Comparison of ENCODE assay signal across 9 cellular contexts in the genomic region with DNA sequence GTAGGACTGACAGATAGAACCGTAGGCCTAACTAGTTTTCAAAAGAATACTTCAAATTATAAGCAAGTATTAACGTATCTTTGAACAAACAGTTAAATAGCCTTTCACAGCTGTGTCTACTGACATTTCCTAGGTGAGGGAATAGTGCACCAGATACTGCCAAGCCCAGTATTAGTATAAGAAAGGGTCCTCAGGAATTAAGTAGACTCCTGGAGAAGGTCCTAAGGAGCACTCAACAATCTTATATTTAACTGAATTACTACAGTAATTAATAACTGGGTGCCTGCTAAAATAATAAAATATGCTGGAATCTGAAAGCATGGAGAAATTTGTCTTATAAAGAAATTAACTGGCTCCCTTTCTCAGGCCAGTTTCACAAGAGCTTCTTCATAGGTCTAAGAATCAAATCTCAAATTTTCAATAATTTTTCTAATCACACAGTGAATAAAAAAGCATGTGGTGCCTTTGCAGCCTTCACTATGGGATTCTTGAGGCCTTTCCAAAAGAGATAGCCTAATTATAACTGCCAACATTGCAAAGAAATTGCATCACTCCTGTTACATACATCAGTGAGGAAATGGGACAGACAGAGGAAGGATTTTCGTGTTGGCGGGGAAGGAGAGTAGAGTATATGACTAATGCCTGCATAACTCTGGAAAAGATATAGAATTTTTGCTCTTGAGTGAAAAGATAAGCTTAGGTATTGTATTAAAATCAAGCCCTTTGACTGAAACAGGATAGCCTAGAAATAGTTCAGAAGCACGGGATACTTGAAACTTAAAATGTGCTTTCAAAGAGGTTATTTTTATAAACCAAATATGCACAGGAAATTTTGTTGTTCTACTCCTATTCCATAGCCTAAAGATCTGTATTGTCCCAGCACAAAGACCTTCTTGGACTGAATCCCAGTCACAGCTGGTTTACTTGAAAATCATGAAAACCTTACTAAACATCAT.
A peak's percentile ranks its signal among the peaks of the same experiment; 100 is the strongest.
DNase-seq lines count a peak whose midpoint lies in the region; ATAC-seq and TF ChIP-seq lines count a peak whose summit lies in the region.
"Had no signal": no experiment of that assay in that cellular context is flagged by ENCODE, and none has a peak within 500 bp of the region (broad histone marks: within the 10 kb centered on the region; RNA-seq: fewer than 3 reads in every experiment).

No MANE protein-coding gene starts in this region.

- no peaks in the 10 kb centered on the region for H3K9me3 ChIP-seq in tibial artery
- H3K9me3 ChIP-seq: lower lobe of right lung had no signal

- H3K36me3 ChIP-seq in tibial artery: no peaks in the 10 kb centered on the region
- H3K36me3 ChIP-seq: lower lobe of right lung had no signal

- ATAC-seq in GM21360 (IDR thresholded peaks at IDR 0.05; ENCODE audit: unreplicated experiment): no peak

- H3K4me3 ChIP-seq in foreskin fibroblast (ENCODE audit: low read depth in 1 of 2, low read length in 2 of 2) (no peak overlapping the region), tibial artery (no peak overlapping the region)
- H3K4me3 ChIP-seq: lower lobe of right lung had no signal

- TF ChIP-seq CTCF in foreskin fibroblast (IDR thresholded peaks at IDR 0.05; ENCODE audit: low read depth, low read length): no peak
- TF ChIP-seq CTCF in tibial artery (IDR thresholded peaks at IDR 0.05): no peak

- H3K4me1 ChIP-seq in tibial artery: peaks cover 0 to 13% (median 4%) of the 10 kb centered on the region in 4 donors

- DNase-seq in HS-5 (ENCODE audit: low read depth) (peak; percentile 92), SW480 (ENCODE audit: low spot score) (peak; percentile 63), foreskin fibroblast (peak; percentile 85 to 94), stromal cell of bone marrow (ENCODE audit: low read depth) (peak; percentile 61), tibial artery (no peak), NCI-H1417 (lab: John Stamatoyannopoulos, UW) (no peak)
- DNase-seq: lower lobe of right lung, NCI-H2029 treated with DMSO at 0.1 percent for 48 hours had no signal

- no peaks in the 10 kb centered on the region for H3K27me3 ChIP-seq in tibial artery

- no peak overlapping the region for H3K27ac ChIP-seq in tibial artery
- H3K27ac ChIP-seq: lower lobe of right lung had no signal

- intact Hi-C loops in tibial artery (cut with DNase I; ENCODE audit: low total_unique reads): no loop called here

Comparison
In these comparisons a context has a peak if more than half of its experiments do, and no peak if none do; other contexts are left out.
1. DNase-seq: peak in HS-5 (single experiment), SW480 (single experiment), foreskin fibroblast (2 of 2) and stromal cell of bone marrow (single experiment); none in tibial artery (0 of 2) and NCI-H1417 (0 of 3).